12 cellular contexts compared by ENCODE assay signal in genomic region chr1:6034750-6035096, GRCh38. TPM values are rescaled to one million over a fixed set of nuclear protein-coding genes. Genes with fewer than 3 reads are reported as not detected.
DNase-seq lines count a peak whose midpoint lies in the region; ATAC-seq and TF ChIP-seq lines count a peak whose summit lies in the region.
"Had no signal": no experiment of that assay in that cellular context is flagged by ENCODE, and none has a peak within 500 bp of the region (broad histone marks: within the 10 kb centered on the region; RNA-seq: fewer than 3 reads in every experiment).

No MANE protein-coding gene starts in this region.

- H3K9me3 ChIP-seq in neuronal stem cell (replicated peaks in 1 of 2; ENCODE audit: control insufficient read depth in 2 of 2, insufficient read depth in 1 of 2, low read depth in 1 of 2, low read length in 2 of 2) = peaks cover 0 to 3% of the 10 kb centered on the region in 2 donors
- H3K9me3 ChIP-seq: mucosa of descending colon had no signal

- no peak overlapping the region for H2BK120ac ChIP-seq in neuronal stem cell (ENCODE audit: low read depth, low read length)

- no peak for DNase-seq in T-helper 2 cell treated with Interferon-gamma antibody and Interleukin-4, amounts not matched to agents 5 μg/mL and 100 μg/mL, for 36 hours (ENCODE audit: low spot score)
- no peak for DNase-seq in T-helper 2 cell
- no peak for DNase-seq in neuronal stem cell (ENCODE audit: low spot score)
- no peak for DNase-seq in NCI-H1930 (lab: John Stamatoyannopoulos, UW)
- DNase-seq: T1000 had no signal

- H3K36me3 Mint-ChIP-seq in T-helper 2 cell treated with Interferon-gamma antibody and Interleukin-4, amounts not matched to agents 5 μg/mL and 100 μg/mL, for 36 hours (ENCODE audit: low read depth) = peaks cover 58% of the 10 kb centered on the region

- H3K9ac ChIP-seq in KMS-11 (no peak overlapping the region), neuronal stem cell (ENCODE audit: low read depth, low read length, poor library complexity) (no peak overlapping the region)

- H3K4ac ChIP-seq in neuronal stem cell (ENCODE audit: low read length) = no peak overlapping the region

- no peak overlapping the region for H4K91ac ChIP-seq in neuronal stem cell (ENCODE audit: low read depth, low read length, poor library complexity)

- H2BK5ac ChIP-seq in neuronal stem cell (ENCODE audit: low read length) = no peak overlapping the region

- H4K8ac ChIP-seq in neuronal stem cell (ENCODE audit: low read depth, low read length) = no peak overlapping the region

- H2BK12ac ChIP-seq in neuronal stem cell (ENCODE audit: low read length) = no peak overlapping the region

- H3K79me2 ChIP-seq in KMS-11 (ENCODE audit: insufficient read depth, low read depth) = peaks cover 86% of the 10 kb centered on the region

- H2AFZ ChIP-seq in KMS-11 (ENCODE audit: low read depth) (no peak overlapping the region), neuronal stem cell (ENCODE audit: low read length) (peak overlapping the region; percentile 93)

- peak overlapping the region; percentile 88 for H2BK15ac ChIP-seq in neuronal stem cell (ENCODE audit: low read length)

- H2AK5ac ChIP-seq in neuronal stem cell (ENCODE audit: low read depth, low read length) = peak overlapping the region; percentile 80

- no CpG with 5 or more reads among the region's 10 CpGs for WGBS in neuronal stem cell (ENCODE audit: extremely low coverage in 2 of 2, insufficient read length in 2 of 2, insufficient replicate concordance in 1 of 2), 2 donors

- H3K23ac ChIP-seq in neuronal stem cell (ENCODE audit: low read depth, low read length, poor library complexity) = no peak overlapping the region

- H3K4me3 ChIP-seq in KMS-11 (IDR thresholded peaks at IDR 0.05; ENCODE audit: insufficient read depth, low read depth, low read length) (no peak overlapping the region), neuronal stem cell (ENCODE audit: low read length in 2 of 2) (no peak overlapping the region)
- H3K4me3 ChIP-seq: mucosa of descending colon, smooth muscle cell had no signal

- no peak overlapping the region for H3K14ac ChIP-seq in neuronal stem cell (ENCODE audit: low read length)

- no peak overlapping the region for H3K27ac ChIP-seq in KMS-11
- peak overlapping the region; percentile 51 for H3K27ac ChIP-seq in angular gyrus (ENCODE audit: low read depth, low read length)
- no peak overlapping the region for H3K27ac ChIP-seq in neuronal stem cell (replicated peaks; ENCODE audit: low read length)

- peak overlapping the region; percentile 6 for H3K27ac Mint-ChIP-seq in T-helper 2 cell treated with Interferon-gamma antibody and Interleukin-4, amounts not matched to agents 5 μg/mL and 100 μg/mL, for 36 hours
- H3K27ac Mint-ChIP-seq: stimulated activated memory B cell treated with anti-CD40 and anti-IgM and Interleukin-4, amounts not matched to agents 10 μg/mL and 1 μg/mL and 100 μg/mL, for 72 hours had no signal

- peaks cover 1% of the 10 kb centered on the region for H3K79me1 ChIP-seq in neuronal stem cell (ENCODE audit: low read depth, low read length)

- peaks cover 27% of the 10 kb centered on the region for H4K20me1 ChIP-seq in KMS-11 (ENCODE audit: insufficient read depth)

- H3K4me1 ChIP-seq in KMS-11 (ENCODE audit: low read depth, poor library complexity, severe bottlenecking) = peaks cover 9% of the 10 kb centered on the region
- peaks cover 3 to 11% of the 10 kb centered on the region in 2 donors for H3K4me1 ChIP-seq in neuronal stem cell (ENCODE audit: control insufficient read depth in 2 of 2, insufficient read depth in 1 of 2, low read depth in 1 of 2, low read length in 2 of 2)

- no peaks in the 10 kb centered on the region for H3K27me3 ChIP-seq in KMS-11 (ENCODE audit: insufficient read depth, low read depth)
- peaks cover 0 to 18% (median 8%) of the 10 kb centered on the region in 3 experiments for H3K27me3 ChIP-seq in neuronal stem cell (ENCODE audit: control insufficient read depth in 3 of 3, insufficient read depth in 3 of 3, low read depth in 1 of 3, low read length in 3 of 3)

- no peak overlapping the region for H3K4me3 Mint-ChIP-seq in T-helper 2 cell treated with Interferon-gamma antibody and Interleukin-4, amounts not matched to agents 5 μg/mL and 100 μg/mL, for 36 hours
- H3K4me3 Mint-ChIP-seq: stimulated activated memory B cell treated with anti-CD40 and anti-IgM and Interleukin-4, amounts not matched to agents 10 μg/mL and 1 μg/mL and 100 μg/mL, for 72 hours had no signal

- TF ChIP-seq CTCF in KMS-11 (conservative IDR thresholded peaks at IDR 0.05; ENCODE audit: low read depth, low read length) = peak; percentile 36; the same call in 1 of the 2 replicates

- peak overlapping the region; percentile 7 for H3K18ac ChIP-seq in neuronal stem cell (ENCODE audit: low read length)

- H3K4me2 ChIP-seq in KMS-11 (no peak overlapping the region), neuronal stem cell (ENCODE audit: insufficient read depth, low read length, poor library complexity, severe bottlenecking) (peak overlapping the region; percentile 65)
- H3K4me2 ChIP-seq: smooth muscle cell had no signal

- no peaks in the 10 kb centered on the region for H3K9me3 Mint-ChIP-seq in T-helper 2 cell treated with Interferon-gamma antibody and Interleukin-4, amounts not matched to agents 5 μg/mL and 100 μg/mL, for 36 hours
- H3K9me3 Mint-ChIP-seq: stimulated activated memory B cell treated with anti-CD40 and anti-IgM and Interleukin-4, amounts not matched to agents 10 μg/mL and 1 μg/mL and 100 μg/mL, for 72 hours had no signal

- H3K36me3 ChIP-seq in KMS-11 (ENCODE audit: insufficient read depth) = peaks cover 3% of the 10 kb centered on the region; the same call in 1 of the 2 replicates
- H3K36me3 ChIP-seq in neuronal stem cell (replicated peaks in 1 of 2; ENCODE audit: control insufficient read depth in 2 of 2, insufficient read depth in 2 of 2, low read length in 2 of 2) = no peaks in the 10 kb centered on the region

- peaks cover 61% of the 10 kb centered on the region for H3K4me1 Mint-ChIP-seq in T-helper 2 cell treated with Interferon-gamma antibody and Interleukin-4, amounts not matched to agents 5 μg/mL and 100 μg/mL, for 36 hours (ENCODE audit: low read depth)

- ATAC-seq in HG03460 (IDR thresholded peaks at IDR 0.05; ENCODE audit: unreplicated experiment) (no peak), HG02798 (IDR thresholded peaks at IDR 0.05; ENCODE audit: poor library complexity, unreplicated experiment) (no peak)
- ATAC-seq: stimulated activated memory B cell treated with anti-CD40 and anti-IgM and Interleukin-4, amounts not matched to agents 10 μg/mL and 1 μg/mL and 100 μg/mL, for 72 hours had no signal

- no peaks in the 10 kb centered on the region for H3K27me3 Mint-ChIP-seq in T-helper 2 cell treated with Interferon-gamma antibody and Interleukin-4, amounts not matched to agents 5 μg/mL and 100 μg/mL, for 36 hours (ENCODE audit: low read depth)
- H3K27me3 Mint-ChIP-seq: stimulated activated memory B cell treated with anti-CD40 and anti-IgM and Interleukin-4, amounts not matched to agents 10 μg/mL and 1 μg/mL and 100 μg/mL, for 72 hours had no signal

RNA-seq across cellular contexts. Expression of gene KCNAB2, which starts 11.0 kb away (rescaled TPM):
- polyA plus RNA-seq in neuronal stem cell (2013, experiment 1 of 2) = 5.4 TPM
- polyA plus RNA-seq in neuronal stem cell (2013, experiment 2 of 2) = 6.0 TPM

RNA-seq across cellular contexts. Expression of gene NPHP4, which starts 42.5 kb away (rescaled TPM):
- 9.7 TPM for polyA plus RNA-seq in neuronal stem cell (2013, experiment 1 of 2)
- 9.5 TPM for polyA plus RNA-seq in neuronal stem cell (2013, experiment 2 of 2)
